In the genomic region with DNA sequence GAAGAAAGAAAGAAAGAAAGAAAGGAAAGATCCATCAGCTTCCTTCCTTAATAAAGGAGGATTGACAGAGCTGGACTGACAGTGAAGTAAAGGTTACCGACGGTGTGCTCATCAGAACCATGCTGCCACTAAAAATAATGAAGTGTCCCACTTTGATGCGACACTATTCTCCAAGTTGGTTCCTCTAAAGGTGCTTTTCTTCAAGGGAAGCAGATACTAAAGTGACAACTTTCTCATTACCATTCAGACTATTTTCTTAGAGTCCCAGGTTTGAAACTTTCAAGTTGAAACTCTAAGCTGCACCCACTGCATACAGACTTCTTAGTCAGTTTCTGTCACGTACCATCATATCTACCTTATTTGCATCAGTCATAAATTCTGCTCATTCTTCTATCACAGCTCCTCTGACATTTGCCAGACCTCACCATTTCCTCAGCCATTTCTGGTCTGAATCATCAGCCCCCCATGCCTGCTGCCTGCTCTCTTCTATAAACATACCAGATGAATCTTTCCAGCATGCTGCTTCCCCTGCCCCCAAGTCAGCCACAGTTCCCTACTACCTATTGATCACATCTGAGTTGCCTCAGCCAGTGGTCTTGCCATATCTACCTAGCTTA, we compare ENCODE assay signal across 9 cellular contexts.
DNase-seq lines count a peak whose midpoint lies in the region; ATAC-seq, FAIRE-seq and TF ChIP-seq lines count a peak whose summit lies in the region.
"Had no signal": no experiment of that assay in that cellular context is flagged by ENCODE, and none has a peak within 500 bp of the region (broad histone marks: within the 10 kb centered on the region; RNA-seq: fewer than 3 reads in every experiment).

No MANE protein-coding gene starts in this region.

- ATAC-seq in HG03045 (IDR thresholded peaks at IDR 0.05; ENCODE audit: unreplicated experiment) (peak; percentile 80), natural killer cell (no peak), T-helper 17 cell (no peak)

- intact Hi-C loops in dorsolateral prefrontal cortex (cut with DNase I) (no loop called here), natural killer cell (cut with micrococcal nuclease) (no loop called here)

- H3K27ac ChIP-seq in dorsolateral prefrontal cortex = peak overlapping the region in 15 of 59 donors; percentile 5 to 59 (median 24)

- DNase-seq in AG08396 (ENCODE audit: low spot score) (peak; percentile 62), GM19239 (ENCODE audit: insufficient read length, low spot score) (peak; percentile 30), adipocyte (ENCODE audit: low read depth) (peak; percentile 24), dorsolateral prefrontal cortex (no peak), natural killer cell (no peak), T-helper 17 cell (no peak), GM03348 (ENCODE audit: low spot score) (no peak)
- DNase-seq: stimulated activated CD4-positive, alpha-beta T cell treated with anti-CD3 and anti-CD28 coated beads, Interleukin-1b, Interleukin-23, amount 100 ng/mL, for 48 hours had no signal

- peaks cover 0 to 3% of the 10 kb centered on the region in 2 donors for H3K9me3 Mint-ChIP-seq in natural killer cell

- no peak overlapping the region for H3K4me3 Mint-ChIP-seq in natural killer cell
- H3K4me3 Mint-ChIP-seq in T-helper 17 cell = no peak overlapping the region

- no peaks in the 10 kb centered on the region for H3K9me3 ChIP-seq in adipocyte (ENCODE audit: control insufficient read depth, low read length)
- no peaks in the 10 kb centered on the region for H3K9me3 ChIP-seq in T-helper 17 cell (ENCODE audit: control insufficient read depth, low read length, poor library complexity, severe bottlenecking)

- H3K4me1 Mint-ChIP-seq in natural killer cell = no peaks in the 10 kb centered on the region
- no peaks in the 10 kb centered on the region for H3K4me1 Mint-ChIP-seq in T-helper 17 cell

- H3K36me3 ChIP-seq in adipocyte (ENCODE audit: control insufficient read depth, insufficient read depth, low read length, severe bottlenecking) = no peaks in the 10 kb centered on the region

- FAIRE-seq in GM19239 (lab: Jason Lieb, UNC) = peak; percentile 92

- H3K4me3 ChIP-seq in adipocyte (ENCODE audit: low read length) (no peak overlapping the region), dorsolateral prefrontal cortex (peak overlapping the region in 1 of 59 donors; percentile 4)

- TF ChIP-seq CTCF in dorsolateral prefrontal cortex (IDR thresholded peaks at IDR 0.05 in 54 of 56, conservative IDR thresholded peaks at IDR 0.05 in 2 of 56; ENCODE audit: low read depth in 1 of 56, partially characterized antibody in 56 of 56) = no peak
- TF ChIP-seq CTCF in natural killer cell (IDR thresholded peaks at IDR 0.05) = no peak

- H3K4me1 ChIP-seq in adipocyte (ENCODE audit: control insufficient read depth, insufficient read depth, low read length) = no peaks in the 10 kb centered on the region

- H3K27me3 ChIP-seq in adipocyte (replicated peaks; ENCODE audit: control insufficient read depth, insufficient read depth, low read length) (peaks cover 25% of the 10 kb centered on the region), dorsolateral prefrontal cortex (no peaks in the 10 kb centered on the region)

- no peak overlapping the region for H3K9ac ChIP-seq in adipocyte (ENCODE audit: low read length)

- H3K27ac Mint-ChIP-seq in natural killer cell = no peak overlapping the region
- no peak overlapping the region for H3K27ac Mint-ChIP-seq in T-helper 17 cell

- no peaks in the 10 kb centered on the region for H3K36me3 Mint-ChIP-seq in natural killer cell
- H3K36me3 Mint-ChIP-seq in T-helper 17 cell (ENCODE audit: low read depth) = no peaks in the 10 kb centered on the region

- H3K27me3 Mint-ChIP-seq in natural killer cell (ENCODE audit: low read depth in 2 of 2) (peaks cover 2 to 9% of the 10 kb centered on the region in 2 donors), T-helper 17 cell (peaks cover 17% of the 10 kb centered on the region)

Comparison
In these comparisons a context has a peak if more than half of its experiments do, and no peak if none do; other contexts are left out.
1. DNase-seq: peak in AG08396 (single experiment), GM19239 (single experiment) and adipocyte (single experiment); none in dorsolateral prefrontal cortex (0 of 10), natural killer cell (single experiment), T-helper 17 cell (0 of 3) and GM03348 (single experiment).